Comparison of ENCODE assay signal across 17 cellular contexts in genomic region chr17:64092111-64092510, GRCh38. TPM values are rescaled to one million over a fixed set of nuclear protein-coding genes. Genes with fewer than 3 reads are reported as not detected.
DNase-seq lines count a peak whose midpoint lies in the region; ATAC-seq and TF ChIP-seq lines count a peak whose summit lies in the region.
"Had no signal": no experiment of that assay in that cellular context is flagged by ENCODE, and none has a peak within 500 bp of the region (broad histone marks: within the 10 kb centered on the region; RNA-seq: fewer than 3 reads in every experiment).

No MANE protein-coding gene starts in this region.

- H3K36me3 ChIP-seq in KOPT-K1 (ENCODE audit: insufficient read depth, low read length) (peaks cover 23% of the 10 kb centered on the region), upper lobe of right lung (peaks cover 7% of the 10 kb centered on the region)

- peaks cover 86% of the 10 kb centered on the region for H3K4me1 Mint-ChIP-seq in activated naive CD4-positive, alpha-beta T cell treated with anti-CD3 and anti-CD28 coated beads, Interleukin-2, amount 10 ng/mL, durations not matched to agents 7 days and 5 days
- peaks cover 75% of the 10 kb centered on the region for H3K4me1 Mint-ChIP-seq in activated naive CD4-positive, alpha-beta T cell treated with anti-CD3 and anti-CD28 coated beads for 36 hours (ENCODE audit: low read depth)
- H3K4me1 Mint-ChIP-seq in activated T-helper 1 cell treated with anti-CD3 and anti-CD28 coated beads, Interleukin-12 subunit alpha, Interleukin-12 subunit beta, Interleukin-2, Interleukin-4 antibody, amounts not matched to agents 30 ng/mL and 10 ng/mL and 1 ng/mL, durations not matched to agents 14 hours and 24 hours and 36 hours (ENCODE audit: low read depth): peaks cover 95% of the 10 kb centered on the region

- no peaks in the 10 kb centered on the region for H3K9me3 Mint-ChIP-seq in activated naive CD4-positive, alpha-beta T cell treated with anti-CD3 and anti-CD28 coated beads, Interleukin-2, amount 10 ng/mL, durations not matched to agents 7 days and 5 days
- H3K9me3 Mint-ChIP-seq in activated naive CD4-positive, alpha-beta T cell treated with anti-CD3 and anti-CD28 coated beads for 36 hours: no peaks in the 10 kb centered on the region
- no peaks in the 10 kb centered on the region for H3K9me3 Mint-ChIP-seq in activated T-helper 1 cell treated with anti-CD3 and anti-CD28 coated beads, Interleukin-12 subunit alpha, Interleukin-12 subunit beta, Interleukin-2, Interleukin-4 antibody, amounts not matched to agents 30 ng/mL and 10 ng/mL and 1 ng/mL, durations not matched to agents 14 hours and 24 hours and 36 hours
- H3K9me3 Mint-ChIP-seq: endodermal cell; stimulated activated naive CD8-positive, alpha-beta T cell treated with anti-CD3 and anti-CD28 coated beads, Interleukin-15, Interleukin-2, amounts not matched to agents 100 ng/mL and 50 ng/mL, for 24 hours had no signal

- no peak for DNase-seq in activated naive CD4-positive, alpha-beta T cell treated with anti-CD3 and anti-CD28 coated beads, Interleukin-2, amount 10 ng/mL, durations not matched to agents 7 days and 5 days
- no peak for DNase-seq in activated naive CD4-positive, alpha-beta T cell treated with anti-CD3 and anti-CD28 coated beads for 36 hours
- no peak for DNase-seq in activated T-helper 1 cell treated with anti-CD3 and anti-CD28 coated beads, Interleukin-12 subunit alpha, Interleukin-12 subunit beta, Interleukin-2, Interleukin-4 antibody, amounts not matched to agents 30 ng/mL and 10 ng/mL and 1 ng/mL, durations not matched to agents 14 hours and 24 hours and 36 hours (ENCODE audit: low spot score)
- no peak for DNase-seq in upper lobe of right lung
- no peak for DNase-seq in left colon
- DNase-seq: aorta, Calu3, endodermal cell, heart right ventricle, lower lobe of right lung, NCI-H146, NCI-H748 treated with DMSO at 0.1 percent for 48 hours had no signal

- peak overlapping the region; percentile 42 for H3K27ac Mint-ChIP-seq in activated naive CD4-positive, alpha-beta T cell treated with anti-CD3 and anti-CD28 coated beads, Interleukin-2, amount 10 ng/mL, durations not matched to agents 7 days and 5 days
- H3K27ac Mint-ChIP-seq in activated naive CD4-positive, alpha-beta T cell treated with anti-CD3 and anti-CD28 coated beads for 36 hours: no peak overlapping the region
- peak overlapping the region; percentile 96 for H3K27ac Mint-ChIP-seq in activated T-helper 1 cell treated with anti-CD3 and anti-CD28 coated beads, Interleukin-12 subunit alpha, Interleukin-12 subunit beta, Interleukin-2, Interleukin-4 antibody, amounts not matched to agents 30 ng/mL and 10 ng/mL and 1 ng/mL, durations not matched to agents 14 hours and 24 hours and 36 hours
- H3K27ac Mint-ChIP-seq: endodermal cell had no signal

- ATAC-seq in upper lobe of right lung (peak; percentile 53), HG03108 (IDR thresholded peaks at IDR 0.05; ENCODE audit: unreplicated experiment) (no peak), left colon (no peak)
- ATAC-seq: heart right ventricle, sciatic nerve had no signal

- no peaks in the 10 kb centered on the region for H3K27me3 ChIP-seq in upper lobe of right lung
- H3K27me3 ChIP-seq: heart right ventricle had no signal

- no peak for TF ChIP-seq CTCF in upper lobe of right lung (IDR thresholded peaks at IDR 0.05)

- H3K4me1 ChIP-seq in upper lobe of right lung: peaks cover 39% of the 10 kb centered on the region

- intact Hi-C loops in activated naive CD4-positive, alpha-beta T cell treated with anti-CD3 and anti-CD28 coated beads for 36 hours (cut with micrococcal nuclease): no loop called here
- intact Hi-C loops in activated T-helper 1 cell treated with anti-CD3 and anti-CD28 coated beads, Interleukin-12 subunit alpha, Interleukin-12 subunit beta, Interleukin-2, Interleukin-4 antibody, amounts not matched to agents 30 ng/mL and 10 ng/mL and 1 ng/mL, durations not matched to agents 14 hours and 24 hours and 36 hours (cut with micrococcal nuclease): loop anchor here (2.0 kb wide), 1 partner anchor 17 kb away; no protein-coding TSS in a partner anchor
- intact Hi-C loops in upper lobe of right lung (cut with DNase I): no loop called here
- intact Hi-C loops in left colon (cut with DNase I, micrococcal nuclease): no loop called here

- H3K9me3 ChIP-seq in KOPT-K1 (ENCODE audit: insufficient read depth, low read length, poor library complexity, severe bottlenecking) (no peaks in the 10 kb centered on the region), upper lobe of right lung (no peaks in the 10 kb centered on the region)
- H3K9me3 ChIP-seq: heart right ventricle, lower lobe of right lung had no signal

- no peaks in the 10 kb centered on the region for H3K27me3 Mint-ChIP-seq in activated naive CD4-positive, alpha-beta T cell treated with anti-CD3 and anti-CD28 coated beads, Interleukin-2, amount 10 ng/mL, durations not matched to agents 7 days and 5 days
- no peaks in the 10 kb centered on the region for H3K27me3 Mint-ChIP-seq in activated naive CD4-positive, alpha-beta T cell treated with anti-CD3 and anti-CD28 coated beads for 36 hours (ENCODE audit: low read depth)
- H3K27me3 Mint-ChIP-seq in activated T-helper 1 cell treated with anti-CD3 and anti-CD28 coated beads, Interleukin-12 subunit alpha, Interleukin-12 subunit beta, Interleukin-2, Interleukin-4 antibody, amounts not matched to agents 30 ng/mL and 10 ng/mL and 1 ng/mL, durations not matched to agents 14 hours and 24 hours and 36 hours (ENCODE audit: insufficient read depth): no peaks in the 10 kb centered on the region
- H3K27me3 Mint-ChIP-seq: stimulated activated naive CD8-positive, alpha-beta T cell treated with anti-CD3 and anti-CD28 coated beads, Interleukin-15, Interleukin-2, amounts not matched to agents 100 ng/mL and 50 ng/mL, for 24 hours had no signal

- H3K36me3 Mint-ChIP-seq in activated naive CD4-positive, alpha-beta T cell treated with anti-CD3 and anti-CD28 coated beads, Interleukin-2, amount 10 ng/mL, durations not matched to agents 7 days and 5 days: peaks cover 68% of the 10 kb centered on the region
- peaks cover 16% of the 10 kb centered on the region for H3K36me3 Mint-ChIP-seq in activated naive CD4-positive, alpha-beta T cell treated with anti-CD3 and anti-CD28 coated beads for 36 hours (ENCODE audit: low read depth)
- peaks cover 67% of the 10 kb centered on the region for H3K36me3 Mint-ChIP-seq in activated T-helper 1 cell treated with anti-CD3 and anti-CD28 coated beads, Interleukin-12 subunit alpha, Interleukin-12 subunit beta, Interleukin-2, Interleukin-4 antibody, amounts not matched to agents 30 ng/mL and 10 ng/mL and 1 ng/mL, durations not matched to agents 14 hours and 24 hours and 36 hours (ENCODE audit: low read depth)

- CTCF ChIA-PET in activated naive CD4-positive, alpha-beta T cell treated with anti-CD3 and anti-CD28 coated beads, Interleukin-2, amount 10 ng/mL, durations not matched to agents 7 days and 5 days (lab: Charles Lee): interaction anchor here (0.7 to 1.5 kb wide), 3 partner anchors 11 to 63 kb away, joined by 3 to 4 read pairs (median 3); no protein-coding TSS in a partner anchor
- CTCF ChIA-PET in activated naive CD4-positive, alpha-beta T cell treated with anti-CD3 and anti-CD28 coated beads for 36 hours (lab: Charles Lee): interaction anchor here (1.0 to 1.4 kb wide), 3 partner anchors 11 to 38 kb away, joined by 3 to 5 read pairs (median 3); partner anchors contain the start of gene ERN1

- no peak overlapping the region for H3K4me3 Mint-ChIP-seq in activated naive CD4-positive, alpha-beta T cell treated with anti-CD3 and anti-CD28 coated beads, Interleukin-2, amount 10 ng/mL, durations not matched to agents 7 days and 5 days
- no peak overlapping the region for H3K4me3 Mint-ChIP-seq in activated naive CD4-positive, alpha-beta T cell treated with anti-CD3 and anti-CD28 coated beads for 36 hours
- peak overlapping the region; percentile 47 for H3K4me3 Mint-ChIP-seq in activated T-helper 1 cell treated with anti-CD3 and anti-CD28 coated beads, Interleukin-12 subunit alpha, Interleukin-12 subunit beta, Interleukin-2, Interleukin-4 antibody, amounts not matched to agents 30 ng/mL and 10 ng/mL and 1 ng/mL, durations not matched to agents 14 hours and 24 hours and 36 hours
- H3K4me3 Mint-ChIP-seq: endodermal cell; stimulated activated naive CD8-positive, alpha-beta T cell treated with anti-CD3 and anti-CD28 coated beads, Interleukin-15, Interleukin-2, amounts not matched to agents 100 ng/mL and 50 ng/mL, for 24 hours had no signal

- peak overlapping the region; percentile 46 for H3K27ac ChIP-seq in KOPT-K1 (ENCODE audit: low read depth, low read length, poor library complexity, severe bottlenecking)
- H3K27ac ChIP-seq in upper lobe of right lung: no peak overlapping the region
- H3K27ac ChIP-seq: lower lobe of right lung, RWPE1 had no signal

- H3K4me3 ChIP-seq in upper lobe of right lung: no peak overlapping the region
- H3K4me3 ChIP-seq: heart right ventricle, lower lobe of right lung had no signal

RNA-seq across cellular contexts. Expression of gene ERN1, which starts 37.8 kb away (rescaled TPM):
- total RNA-seq in activated naive CD4-positive, alpha-beta T cell treated with anti-CD3 and anti-CD28 coated beads for 36 hours: 10 to 100 TPM; 21.9 to 22.0 TPM
- 90.0 and 91.6 TPM in 2 replicates for total RNA-seq in activated T-helper 1 cell treated with anti-CD3 and anti-CD28 coated beads, Interleukin-12 subunit alpha, Interleukin-12 subunit beta, Interleukin-2, Interleukin-4 antibody, amounts not matched to agents 30 ng/mL and 10 ng/mL and 1 ng/mL, durations not matched to agents 14 hours and 24 hours and 36 hours
- total RNA-seq in upper lobe of right lung: 52.6 TPM
- 10 to 100 TPM; 19.9 to 25.6 TPM for total RNA-seq in left colon
